ENCODE assay signal across 3 cellular contexts in genomic region chr19:37128821-37129177, GRCh38.
TF ChIP-seq lines count a peak whose summit lies in the region.

No MANE protein-coding gene starts in this region.

TF ChIP-seq in liver, 16 proteins besides CTCF, POLR2A, EP300 and RAD21:
- no peak for TF ChIP-seq FOXA2 (IDR thresholded peaks at IDR 0.05)
- TF ChIP-seq, protein P1, sequence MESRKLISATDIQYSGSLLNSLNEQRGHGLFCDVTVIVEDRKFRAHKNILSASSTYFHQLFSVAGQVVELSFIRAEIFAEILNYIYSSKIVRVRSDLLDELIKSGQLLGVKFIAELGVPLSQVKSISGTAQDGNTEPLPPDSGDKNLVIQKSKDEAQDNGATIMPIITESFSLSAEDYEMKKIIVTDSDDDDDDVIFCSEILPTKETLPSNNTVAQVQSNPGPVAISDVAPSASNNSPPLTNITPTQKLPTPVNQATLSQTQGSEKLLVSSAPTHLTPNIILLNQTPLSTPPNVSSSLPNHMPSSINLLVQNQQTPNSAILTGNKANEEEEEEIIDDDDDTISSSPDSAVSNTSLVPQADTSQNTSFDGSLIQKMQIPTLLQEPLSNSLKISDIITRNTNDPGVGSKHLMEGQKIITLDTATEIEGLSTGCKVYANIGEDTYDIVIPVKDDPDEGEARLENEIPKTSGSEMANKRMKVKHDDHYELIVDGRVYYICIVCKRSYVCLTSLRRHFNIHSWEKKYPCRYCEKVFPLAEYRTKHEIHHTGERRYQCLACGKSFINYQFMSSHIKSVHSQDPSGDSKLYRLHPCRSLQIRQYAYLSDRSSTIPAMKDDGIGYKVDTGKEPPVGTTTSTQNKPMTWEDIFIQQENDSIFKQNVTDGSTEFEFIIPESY (IDR thresholded peaks at IDR 0.05) = no peak
- no peak for TF ChIP-seq RXRA (IDR thresholded peaks at IDR 0.05)
- no peak for TF ChIP-seq SP1 (IDR thresholded peaks at IDR 0.05)
- TF ChIP-seq, protein P2, sequence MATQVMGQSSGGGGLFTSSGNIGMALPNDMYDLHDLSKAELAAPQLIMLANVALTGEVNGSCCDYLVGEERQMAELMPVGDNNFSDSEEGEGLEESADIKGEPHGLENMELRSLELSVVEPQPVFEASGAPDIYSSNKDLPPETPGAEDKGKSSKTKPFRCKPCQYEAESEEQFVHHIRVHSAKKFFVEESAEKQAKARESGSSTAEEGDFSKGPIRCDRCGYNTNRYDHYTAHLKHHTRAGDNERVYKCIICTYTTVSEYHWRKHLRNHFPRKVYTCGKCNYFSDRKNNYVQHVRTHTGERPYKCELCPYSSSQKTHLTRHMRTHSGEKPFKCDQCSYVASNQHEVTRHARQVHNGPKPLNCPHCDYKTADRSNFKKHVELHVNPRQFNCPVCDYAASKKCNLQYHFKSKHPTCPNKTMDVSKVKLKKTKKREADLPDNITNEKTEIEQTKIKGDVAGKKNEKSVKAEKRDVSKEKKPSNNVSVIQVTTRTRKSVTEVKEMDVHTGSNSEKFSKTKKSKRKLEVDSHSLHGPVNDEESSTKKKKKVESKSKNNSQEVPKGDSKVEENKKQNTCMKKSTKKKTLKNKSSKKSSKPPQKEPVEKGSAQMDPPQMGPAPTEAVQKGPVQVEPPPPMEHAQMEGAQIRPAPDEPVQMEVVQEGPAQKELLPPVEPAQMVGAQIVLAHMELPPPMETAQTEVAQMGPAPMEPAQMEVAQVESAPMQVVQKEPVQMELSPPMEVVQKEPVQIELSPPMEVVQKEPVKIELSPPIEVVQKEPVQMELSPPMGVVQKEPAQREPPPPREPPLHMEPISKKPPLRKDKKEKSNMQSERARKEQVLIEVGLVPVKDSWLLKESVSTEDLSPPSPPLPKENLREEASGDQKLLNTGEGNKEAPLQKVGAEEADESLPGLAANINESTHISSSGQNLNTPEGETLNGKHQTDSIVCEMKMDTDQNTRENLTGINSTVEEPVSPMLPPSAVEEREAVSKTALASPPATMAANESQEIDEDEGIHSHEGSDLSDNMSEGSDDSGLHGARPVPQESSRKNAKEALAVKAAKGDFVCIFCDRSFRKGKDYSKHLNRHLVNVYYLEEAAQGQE (IDR thresholded peaks at IDR 0.05) = no peak
- TF ChIP-seq EGR1 (IDR thresholded peaks at IDR 0.05; ENCODE audit: low read depth in 2 of 2) = no peak
- no peak for TF ChIP-seq HNF4G (IDR thresholded peaks at IDR 0.05)
- TF ChIP-seq TAF1 (conservative IDR thresholded peaks at IDR 0.05) = no peak
- TF ChIP-seq, protein P3, sequence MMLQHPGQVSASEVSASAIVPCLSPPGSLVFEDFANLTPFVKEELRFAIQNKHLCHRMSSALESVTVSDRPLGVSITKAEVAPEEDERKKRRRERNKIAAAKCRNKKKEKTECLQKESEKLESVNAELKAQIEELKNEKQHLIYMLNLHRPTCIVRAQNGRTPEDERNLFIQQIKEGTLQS (IDR thresholded peaks at IDR 0.05) = no peak
- TF ChIP-seq FOXA1 (IDR thresholded peaks at IDR 0.05) = no peak
- TF ChIP-seq GABPA (IDR thresholded peaks at IDR 0.05 in 1 of 2, conservative IDR thresholded peaks at IDR 0.05 in 1 of 2) = no peak
- TF ChIP-seq NR2F2 (IDR thresholded peaks at IDR 0.05) = no peak
- no peak for TF ChIP-seq JUND (IDR thresholded peaks at IDR 0.05)
- no peak for TF ChIP-seq YY1 (IDR thresholded peaks at IDR 0.05)
TF ChIP-seq in liver: peak in this region for 0.

TF ChIP-seq in HepG2, 621 proteins besides CTCF, POLR2A, EP300 and RAD21:
- TF ChIP-seq ZNF788 (CRISPR knock-in tag; IDR thresholded peaks at IDR 0.05; ENCODE audit: borderline replicate concordance) (no peak), PHB2 (IDR thresholded peaks at IDR 0.05; ENCODE audit: partially characterized antibody) (no peak)

TF ChIP-seq in GM23338, 12 proteins besides CTCF, POLR2A, EP300 and RAD21:
- TF ChIP-seq, protein P2 (IDR thresholded peaks at IDR 0.05; ENCODE audit: unreplicated experiment) = no peak
- TF ChIP-seq ZNF114 (CRISPR knock-in tag; IDR thresholded peaks at IDR 0.05) (no peak), EZH2 (IDR thresholded peaks at IDR 0.05; ENCODE audit: low read depth, unreplicated experiment) (no peak), JUNB (IDR thresholded peaks at IDR 0.05; ENCODE audit: unreplicated experiment) (no peak), POLR2AphosphoS5 (IDR thresholded peaks at IDR 0.05; ENCODE audit: low read depth) (no peak), CREB1 (CRISPR knock-in tag; IDR thresholded peaks at IDR 0.05; ENCODE audit: low read depth) (no peak), STAT1 (IDR thresholded peaks at IDR 0.05; ENCODE audit: unreplicated experiment) (no peak), NANOG (IDR thresholded peaks at IDR 0.05; ENCODE audit: borderline replicate concordance) (no peak), EZH2phosphoT487 (IDR thresholded peaks at IDR 0.05; ENCODE audit: unreplicated experiment) (no peak), ZNF331 (CRISPR knock-in tag; IDR thresholded peaks at IDR 0.05; ENCODE audit: low read depth) (no peak)
- TF ChIP-seq, protein P4, sequence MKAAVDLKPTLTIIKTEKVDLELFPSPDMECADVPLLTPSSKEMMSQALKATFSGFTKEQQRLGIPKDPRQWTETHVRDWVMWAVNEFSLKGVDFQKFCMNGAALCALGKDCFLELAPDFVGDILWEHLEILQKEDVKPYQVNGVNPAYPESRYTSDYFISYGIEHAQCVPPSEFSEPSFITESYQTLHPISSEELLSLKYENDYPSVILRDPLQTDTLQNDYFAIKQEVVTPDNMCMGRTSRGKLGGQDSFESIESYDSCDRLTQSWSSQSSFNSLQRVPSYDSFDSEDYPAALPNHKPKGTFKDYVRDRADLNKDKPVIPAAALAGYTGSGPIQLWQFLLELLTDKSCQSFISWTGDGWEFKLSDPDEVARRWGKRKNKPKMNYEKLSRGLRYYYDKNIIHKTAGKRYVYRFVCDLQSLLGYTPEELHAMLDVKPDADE (IDR thresholded peaks at IDR 0.05) = no peak
- TF ChIP-seq, protein P5, sequence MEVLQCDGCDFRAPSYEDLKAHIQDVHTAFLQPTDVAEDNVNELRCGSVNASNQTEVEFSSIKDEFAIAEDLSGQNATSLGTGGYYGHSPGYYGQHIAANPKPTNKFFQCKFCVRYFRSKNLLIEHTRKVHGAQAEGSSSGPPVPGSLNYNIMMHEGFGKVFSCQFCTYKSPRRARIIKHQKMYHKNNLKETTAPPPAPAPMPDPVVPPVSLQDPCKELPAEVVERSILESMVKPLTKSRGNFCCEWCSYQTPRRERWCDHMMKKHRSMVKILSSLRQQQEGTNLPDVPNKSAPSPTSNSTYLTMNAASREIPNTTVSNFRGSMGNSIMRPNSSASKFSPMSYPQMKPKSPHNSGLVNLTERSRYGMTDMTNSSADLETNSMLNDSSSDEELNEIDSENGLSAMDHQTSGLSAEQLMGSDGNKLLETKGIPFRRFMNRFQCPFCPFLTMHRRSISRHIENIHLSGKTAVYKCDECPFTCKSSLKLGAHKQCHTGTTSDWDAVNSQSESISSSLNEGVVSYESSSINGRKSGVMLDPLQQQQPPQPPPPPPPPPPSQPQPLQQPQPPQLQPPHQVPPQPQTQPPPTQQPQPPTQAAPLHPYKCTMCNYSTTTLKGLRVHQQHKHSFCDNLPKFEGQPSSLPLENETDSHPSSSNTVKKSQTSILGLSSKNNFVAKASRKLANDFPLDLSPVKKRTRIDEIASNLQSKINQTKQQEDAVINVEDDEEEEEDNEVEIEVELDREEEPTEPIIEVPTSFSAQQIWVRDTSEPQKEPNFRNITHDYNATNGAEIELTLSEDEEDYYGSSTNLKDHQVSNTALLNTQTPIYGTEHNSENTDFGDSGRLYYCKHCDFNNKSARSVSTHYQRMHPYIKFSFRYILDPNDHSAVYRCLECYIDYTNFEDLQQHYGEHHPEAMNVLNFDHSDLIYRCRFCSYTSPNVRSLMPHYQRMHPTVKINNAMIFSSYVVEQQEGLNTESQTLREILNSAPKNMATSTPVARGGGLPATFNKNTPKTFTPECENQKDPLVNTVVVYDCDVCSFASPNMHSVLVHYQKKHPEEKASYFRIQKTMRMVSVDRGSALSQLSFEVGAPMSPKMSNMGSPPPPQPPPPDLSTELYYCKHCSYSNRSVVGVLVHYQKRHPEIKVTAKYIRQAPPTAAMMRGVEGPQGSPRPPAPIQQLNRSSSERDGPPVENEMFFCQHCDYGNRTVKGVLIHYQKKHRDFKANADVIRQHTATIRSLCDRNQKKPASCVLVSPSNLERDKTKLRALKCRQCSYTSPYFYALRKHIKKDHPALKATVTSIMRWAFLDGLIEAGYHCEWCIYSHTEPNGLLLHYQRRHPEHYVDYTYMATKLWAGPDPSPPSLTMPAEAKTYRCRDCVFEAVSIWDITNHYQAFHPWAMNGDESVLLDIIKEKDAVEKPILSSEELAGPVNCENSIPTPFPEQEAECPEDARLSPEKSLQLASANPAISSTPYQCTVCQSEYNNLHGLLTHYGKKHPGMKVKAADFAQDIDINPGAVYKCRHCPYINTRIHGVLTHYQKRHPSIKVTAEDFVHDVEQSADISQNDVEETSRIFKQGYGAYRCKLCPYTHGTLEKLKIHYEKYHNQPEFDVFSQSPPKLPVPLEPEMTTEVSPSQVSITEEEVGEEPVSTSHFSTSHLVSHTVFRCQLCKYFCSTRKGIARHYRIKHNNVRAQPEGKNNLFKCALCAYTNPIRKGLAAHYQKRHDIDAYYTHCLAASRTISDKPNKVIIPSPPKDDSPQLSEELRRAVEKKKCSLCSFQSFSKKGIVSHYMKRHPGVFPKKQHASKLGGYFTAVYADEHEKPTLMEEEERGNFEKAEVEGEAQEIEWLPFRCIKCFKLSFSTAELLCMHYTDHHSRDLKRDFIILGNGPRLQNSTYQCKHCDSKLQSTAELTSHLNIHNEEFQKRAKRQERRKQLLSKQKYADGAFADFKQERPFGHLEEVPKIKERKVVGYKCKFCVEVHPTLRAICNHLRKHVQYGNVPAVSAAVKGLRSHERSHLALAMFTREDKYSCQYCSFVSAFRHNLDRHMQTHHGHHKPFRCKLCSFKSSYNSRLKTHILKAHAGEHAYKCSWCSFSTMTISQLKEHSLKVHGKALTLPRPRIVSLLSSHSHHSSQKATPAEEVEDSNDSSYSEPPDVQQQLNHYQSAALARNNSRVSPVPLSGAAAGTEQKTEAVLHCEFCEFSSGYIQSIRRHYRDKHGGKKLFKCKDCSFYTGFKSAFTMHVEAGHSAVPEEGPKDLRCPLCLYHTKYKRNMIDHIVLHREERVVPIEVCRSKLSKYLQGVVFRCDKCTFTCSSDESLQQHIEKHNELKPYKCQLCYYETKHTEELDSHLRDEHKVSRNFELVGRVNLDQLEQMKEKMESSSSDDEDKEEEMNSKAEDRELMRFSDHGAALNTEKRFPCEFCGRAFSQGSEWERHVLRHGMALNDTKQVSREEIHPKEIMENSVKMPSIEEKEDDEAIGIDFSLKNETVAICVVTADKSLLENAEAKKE (CRISPR knock-in tag; IDR thresholded peaks at IDR 0.05) = no peak
